ENCODE assay signal across 21 cellular contexts in the genomic region with DNA sequence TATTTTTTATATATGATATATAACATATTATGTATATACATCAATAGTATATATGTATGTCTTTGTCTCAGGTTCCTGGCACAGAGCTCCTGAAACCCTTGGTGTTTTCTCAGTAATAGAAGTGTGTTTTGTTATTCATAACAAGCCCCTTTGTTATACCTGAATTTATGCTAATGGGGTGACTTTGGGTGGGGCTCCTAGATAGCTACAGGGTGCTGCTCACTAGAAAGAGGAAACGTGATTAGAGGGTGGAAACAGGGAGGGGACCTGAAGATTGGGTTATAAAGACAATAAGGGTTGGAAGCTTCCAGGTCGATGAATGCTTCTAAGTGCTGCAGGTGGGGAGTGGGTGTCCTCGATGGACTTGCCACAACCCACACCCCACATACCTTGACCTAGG.
"Had no signal": no experiment of that assay in that cellular context is flagged by ENCODE, and none has a peak within 500 bp of the region (broad histone marks: within the 10 kb centered on the region; RNA-seq: fewer than 3 reads in every experiment).

No MANE protein-coding gene starts in this region.

- H3K9me3 Mint-ChIP-seq: central memory CD8-positive, alpha-beta T cell had no signal

- DNase-seq: activated CD4-positive, alpha-beta T cell treated with anti-CD3 and anti-CD28 coated beads, Interleukin-2, amount 50 U/mL, for 1 hour; activated CD4-positive, CD25-positive, alpha-beta regulatory T cell; activated T-cell treated with anti-CD3 and anti-CD28 coated beads, Interleukin-2, amount 50 U/mL, for 1 hour; amniotic stem cell; cortex of kidney; effector CD8-positive, alpha-beta T cell; foreskin melanocyte; heart left ventricle; kidney; left ventricle myocardium inferior; mesendoderm; nephron progenitor cell; spleen; stimulated activated CD4-positive, alpha-beta T cell treated with anti-CD3 and anti-CD28 coated beads, Interleukin-1b, Interleukin-23, amount 100 ng/mL, for 48 hours; stimulated activated naive CD4-positive, alpha-beta T cell treated with Interleukin-2 at 50 U/mL for 16 hours; T-helper 9 cell; trophoblast cell had no signal

- H3K4me3 Mint-ChIP-seq: brain; central memory CD8-positive, alpha-beta T cell; nephron progenitor cell had no signal

- H3K4me1 Mint-ChIP-seq: brain; central memory CD8-positive, alpha-beta T cell; nephron progenitor cell had no signal

- H3K36me3 Mint-ChIP-seq: brain had no signal

- H3K27ac Mint-ChIP-seq: activated naive CD4-positive, alpha-beta T cell treated with anti-CD3 and anti-CD28 coated beads, Interleukin-2, amount 50 U/mL, for 72 hours; brain; nephron progenitor cell had no signal

- H3K27me3 Mint-ChIP-seq: central memory CD8-positive, alpha-beta T cell had no signal

- ATAC-seq: activated naive CD4-positive, alpha-beta T cell treated with anti-CD3 and anti-CD28 coated beads, Interleukin-2, amount 50 U/mL, for 72 hours; heart left ventricle; sciatic nerve had no signal
